Comparison of ENCODE assay signal across 15 cellular contexts in the genomic region with DNA sequence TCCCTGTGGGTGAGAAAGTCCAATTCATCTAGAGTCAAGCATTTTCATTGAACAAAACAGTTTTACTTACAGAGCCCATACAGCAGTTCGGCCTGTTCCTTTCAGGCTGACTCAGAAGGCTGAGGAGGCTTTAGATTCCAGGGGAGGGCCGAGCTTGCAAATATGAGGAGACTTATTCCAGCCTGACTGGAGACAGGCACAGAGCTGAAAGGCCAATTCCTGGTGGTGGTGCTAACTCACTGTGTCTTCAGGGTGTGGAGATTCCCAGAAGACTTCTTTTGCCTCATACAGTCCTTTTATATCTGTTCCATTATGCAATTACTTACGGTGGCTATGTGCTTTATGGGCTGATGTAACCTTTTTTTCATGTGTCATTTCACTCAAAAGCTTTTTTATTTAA. TPM values are rescaled to one million over a fixed set of nuclear protein-coding genes. Genes with fewer than 3 reads are reported as not detected.
DNase-seq lines count a peak whose midpoint lies in the region; ATAC-seq and TF ChIP-seq lines count a peak whose summit lies in the region.
"Had no signal": no experiment of that assay in that cellular context is flagged by ENCODE, and none has a peak within 500 bp of the region (broad histone marks: within the 10 kb centered on the region; RNA-seq: fewer than 3 reads in every experiment).

A gene with protein sequence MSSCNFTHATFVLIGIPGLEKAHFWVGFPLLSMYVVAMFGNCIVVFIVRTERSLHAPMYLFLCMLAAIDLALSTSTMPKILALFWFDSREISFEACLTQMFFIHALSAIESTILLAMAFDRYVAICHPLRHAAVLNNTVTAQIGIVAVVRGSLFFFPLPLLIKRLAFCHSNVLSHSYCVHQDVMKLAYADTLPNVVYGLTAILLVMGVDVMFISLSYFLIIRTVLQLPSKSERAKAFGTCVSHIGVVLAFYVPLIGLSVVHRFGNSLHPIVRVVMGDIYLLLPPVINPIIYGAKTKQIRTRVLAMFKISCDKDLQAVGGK (minus strand): TSS at position 271 of the 400 bp plus-strand sequence. CDS start 15,142 bp downstream, outside the sequence.

- peak; percentile 21 for DNase-seq in ELR (ENCODE audit: low read depth)
- peak; percentile 78 for DNase-seq in NCI-H345 (lab: John Stamatoyannopoulos, UW)
- peak; percentile 19 for DNase-seq in choroid plexus epithelial cell (ENCODE audit: low read depth)
- peak; percentile 19 for DNase-seq in prostate gland (ENCODE audit: low spot score)
- DNase-seq in gastrocnemius medialis = no peak
- DNase-seq in activated T-cell treated with anti-CD3 and anti-CD28 coated beads, Interleukin-2, amount 50 U/mL, for 24 hours = no peak
- no peak for DNase-seq in Calu3
- DNase-seq: CD8-positive, alpha-beta T cell; lower lobe of right lung; NCI-H1694 treated with DMSO at 0.1 percent for 48 hours; thyroid gland had no signal

- no peaks in the 10 kb centered on the region for H3K9me3 ChIP-seq in prostate gland
- no peaks in the 10 kb centered on the region for H3K9me3 ChIP-seq in gastrocnemius medialis
- H3K9me3 ChIP-seq: lower lobe of right lung, thyroid gland had no signal

- no peak within 1 kb of the TSS for H3K27ac Mint-ChIP-seq in activated T-cell treated with anti-CD3 and anti-CD28 coated beads, Interleukin-2, amount 50 U/mL, for 24 hours
- H3K27ac Mint-ChIP-seq in Calu3 (ENCODE audit: unreplicated experiment) = no peak within 1 kb of the TSS
- H3K27ac Mint-ChIP-seq: activated T-helper 1 cell treated with anti-CD3 and anti-CD28 coated beads, Interleukin-12 subunit alpha, Interleukin-12 subunit beta, Interleukin-2, Interleukin-4 antibody, amounts not matched to agents 30 ng/mL and 10 ng/mL and 1 ng/mL, durations not matched to agents 14 hours and 24 hours and 36 hours; CD8-positive, alpha-beta T cell; progenitor cell of endocrine pancreas had no signal

- H3K36me3 ChIP-seq in prostate gland (no peaks in the 10 kb centered on the region), gastrocnemius medialis (no peaks in the 10 kb centered on the region)
- H3K36me3 ChIP-seq: lower lobe of right lung, thyroid gland had no signal

- TF ChIP-seq CTCF in choroid plexus epithelial cell (conservative IDR thresholded peaks at IDR 0.05; ENCODE audit: low read depth, low read length) (peak; percentile 2), prostate gland (IDR thresholded peaks at IDR 0.05) (peak in 2 of 4 experiments; percentile 11 to 26), gastrocnemius medialis (IDR thresholded peaks at IDR 0.05 in 4 of 5, conservative IDR thresholded peaks at IDR 0.05 in 1 of 5) (no peak), Calu3 (IDR thresholded peaks at IDR 0.05; ENCODE audit: unreplicated experiment) (no peak)

- H3K4me3 ChIP-seq in choroid plexus epithelial cell (ENCODE audit: low read depth, low read length) (no peak within 1 kb of the TSS), prostate gland (peak within 1 kb of the TSS; percentile 16 to 28), gastrocnemius medialis (no peak within 1 kb of the TSS)
- H3K4me3 ChIP-seq: GM12878, lower lobe of right lung, thyroid gland had no signal

- H3K9me3 Mint-ChIP-seq in activated T-cell treated with anti-CD3 and anti-CD28 coated beads, Interleukin-2, amount 50 U/mL, for 24 hours = no peaks in the 10 kb centered on the region
- no peaks in the 10 kb centered on the region for H3K9me3 Mint-ChIP-seq in Calu3 (ENCODE audit: low read depth, unreplicated experiment)
- H3K9me3 Mint-ChIP-seq: activated T-helper 1 cell treated with anti-CD3 and anti-CD28 coated beads, Interleukin-12 subunit alpha, Interleukin-12 subunit beta, Interleukin-2, Interleukin-4 antibody, amounts not matched to agents 30 ng/mL and 10 ng/mL and 1 ng/mL, durations not matched to agents 14 hours and 24 hours and 36 hours; CD8-positive, alpha-beta T cell had no signal

- H3K4me1 ChIP-seq in prostate gland (replicated peaks) (no peaks in the 10 kb centered on the region), gastrocnemius medialis (no peaks in the 10 kb centered on the region)
- H3K4me1 ChIP-seq: lower lobe of right lung, thyroid gland had no signal

- peak within 1 kb of the TSS; percentile 60 to 61 for H3K27ac ChIP-seq in prostate gland
- no peak within 1 kb of the TSS for H3K27ac ChIP-seq in gastrocnemius medialis
- H3K27ac ChIP-seq: lower lobe of right lung, thyroid gland had no signal

- H3K27me3 Mint-ChIP-seq in activated T-cell treated with anti-CD3 and anti-CD28 coated beads, Interleukin-2, amount 50 U/mL, for 24 hours = peaks cover 14% of the 10 kb centered on the region
- H3K27me3 Mint-ChIP-seq in Calu3 (ENCODE audit: unreplicated experiment) = no peaks in the 10 kb centered on the region
- H3K27me3 Mint-ChIP-seq: progenitor cell of endocrine pancreas had no signal

- no TSS peak for BruUV-seq in Calu3 (replicated peaks; lab: Mats Ljungman, UMichigan)

- TF ChIP-seq POLR2A in prostate gland (IDR thresholded peaks at IDR 0.05) = no peak
- TF ChIP-seq POLR2A in gastrocnemius medialis (IDR thresholded peaks at IDR 0.05) = no peak

- in situ Hi-C loops in gastrocnemius medialis (cut with MboI; ENCODE audit: low sequenced_read_pairs in 4 of 4) = no loop called here

- no peak for ATAC-seq in gastrocnemius medialis
- ATAC-seq in HG03135 (IDR thresholded peaks at IDR 0.05; ENCODE audit: unreplicated experiment) = no peak
- ATAC-seq: CD8-positive, alpha-beta T cell; GM12878; lower lobe of right lung had no signal

- H3K4me3 Mint-ChIP-seq in activated T-cell treated with anti-CD3 and anti-CD28 coated beads, Interleukin-2, amount 50 U/mL, for 24 hours = no peak within 1 kb of the TSS
- no peak within 1 kb of the TSS for H3K4me3 Mint-ChIP-seq in Calu3 (ENCODE audit: low read depth, unreplicated experiment)
- H3K4me3 Mint-ChIP-seq: activated T-helper 1 cell treated with anti-CD3 and anti-CD28 coated beads, Interleukin-12 subunit alpha, Interleukin-12 subunit beta, Interleukin-2, Interleukin-4 antibody, amounts not matched to agents 30 ng/mL and 10 ng/mL and 1 ng/mL, durations not matched to agents 14 hours and 24 hours and 36 hours; CD8-positive, alpha-beta T cell had no signal

- intact Hi-C loops in prostate gland (cut with DNase I) = loop anchor here (5.0 kb wide), 1 partner anchor 60 kb away; a partner anchor contains a TSS
- intact Hi-C loops in gastrocnemius medialis (cut with DNase I; ENCODE audit: low total_unique reads) = no loop called here
- intact Hi-C loops in Calu3 (cut with micrococcal nuclease; ENCODE audit: unreplicated experiment) = no loop called here

- no peaks in the 10 kb centered on the region for H3K36me3 Mint-ChIP-seq in activated T-cell treated with anti-CD3 and anti-CD28 coated beads, Interleukin-2, amount 50 U/mL, for 24 hours (ENCODE audit: low read depth)
- no peaks in the 10 kb centered on the region for H3K36me3 Mint-ChIP-seq in Calu3 (ENCODE audit: insufficient read depth, unreplicated experiment)
- H3K36me3 Mint-ChIP-seq: CD8-positive, alpha-beta T cell had no signal

- H3K27me3 ChIP-seq in prostate gland (replicated peaks; ENCODE audit: insufficient read depth) = no peaks in the 10 kb centered on the region
- H3K27me3 ChIP-seq in gastrocnemius medialis = no peaks in the 10 kb centered on the region
- H3K27me3 ChIP-seq: thyroid gland had no signal

- CTCF ChIA-PET in Calu3 (lab: Charles Lee) = no interaction called here

- 55% methylated on average over 3 of the region's 3 CpGs for WGBS in prostate gland

- H3K4me1 Mint-ChIP-seq in activated T-cell treated with anti-CD3 and anti-CD28 coated beads, Interleukin-2, amount 50 U/mL, for 24 hours (ENCODE audit: low read depth) = no peaks in the 10 kb centered on the region
- no peaks in the 10 kb centered on the region for H3K4me1 Mint-ChIP-seq in Calu3 (ENCODE audit: low read depth, unreplicated experiment)

RNA-seq across cellular contexts. Expression of the gene that starts here (rescaled TPM):
- 100 to 1,000 TPM in 1 of 2 donors, 10 to 100 TPM in 1; 10.6 to 100 TPM for total RNA-seq in prostate gland
- under 1 TPM in 1 of 4 donors, not detected in 3; 0.24 TPM for total RNA-seq in gastrocnemius medialis
- total RNA-seq in Calu3 (2022) = not detected in 2 replicates
- total RNA-seq: activated T-helper 1 cell treated with anti-CD3 and anti-CD28 coated beads, Interleukin-12 subunit alpha, Interleukin-12 subunit beta, Interleukin-2, Interleukin-4 antibody, amounts not matched to agents 30 ng/mL and 10 ng/mL and 1 ng/mL, durations not matched to agents 14 hours and 24 hours and 36 hours; CD8-positive, alpha-beta T cell; GM12878; lower lobe of right lung; progenitor cell of endocrine pancreas; thyroid gland had no signal

Comparison
In these comparisons a context has a peak if more than half of its experiments do, and no peak if none do; other contexts are left out.
1. RNA of the gene that starts here (total RNA-seq): 10.6 to 100 TPM in prostate gland; 0.24 TPM in gastrocnemius medialis and not detected in Calu3; every median in the first group is over 4 times any median in the second.
2. DNase-seq: peak in ELR (single experiment), NCI-H345 (single experiment), choroid plexus epithelial cell (single experiment) and prostate gland (single experiment); none in gastrocnemius medialis (0 of 2), activated T-cell treated with anti-CD3 and anti-CD28 coated beads, Interleukin-2, amount 50 U/mL, for 24 hours (single experiment) and Calu3 (single experiment).
3. H3K4me3 ChIP-seq: peak in prostate gland (2 of 2); none in choroid plexus epithelial cell (single experiment) and gastrocnemius medialis (0 of 4).
4. H3K27ac ChIP-seq: peak in prostate gland (2 of 2); none in gastrocnemius medialis (0 of 4).